Comparison of ENCODE assay signal across 1 cellular context in genomic region chr4:7970031-7970946, GRCh38.
TF ChIP-seq lines count a peak whose summit lies in the region.

No MANE protein-coding gene starts in this region.

TF ChIP-seq in HepG2, 621 proteins besides CTCF, POLR2A, EP300 and RAD21 (continued from another document and continues in another):
- peak; percentile 73; the same call in 1 of the 2 replicates for TF ChIP-seq AHDC1 (CRISPR knock-in tag; IDR thresholded peaks at IDR 0.05; ENCODE audit: borderline replicate concordance)
- TF ChIP-seq ZBTB43 (CRISPR knock-in tag; conservative IDR thresholded peaks at IDR 0.05) = peak; percentile 53
- no peak for TF ChIP-seq HCFC1 (IDR thresholded peaks at IDR 0.05; ENCODE audit: low read depth, low read length)
- no peak for TF ChIP-seq AGO2 (optimal IDR thresholded peaks at IDR 0.05; ENCODE audit: low read depth, low read length)
- TF ChIP-seq FOXC1 (CRISPR knock-in tag; IDR thresholded peaks at IDR 0.05; ENCODE audit: borderline replicate concordance) = no peak
- peak; percentile 66; the same call in 1 of the 2 replicates for TF ChIP-seq SOX5 (CRISPR knock-in tag; IDR thresholded peaks at IDR 0.05; ENCODE audit: borderline replicate concordance)
- no peak for TF ChIP-seq TBX3 (IDR thresholded peaks at IDR 0.05; ENCODE audit: borderline replicate concordance)
- no peak for TF ChIP-seq ZBTB44 (CRISPR knock-in tag; IDR thresholded peaks at IDR 0.05)
- no peak for TF ChIP-seq ATM (IDR thresholded peaks at IDR 0.05; ENCODE audit: borderline replicate concordance)
- no peak for TF ChIP-seq KDM3A (CRISPR knock-in tag; IDR thresholded peaks at IDR 0.05; ENCODE audit: low read depth)
- peak; percentile 49; the same call in 1 of the 2 replicates for TF ChIP-seq GMEB1 (CRISPR knock-in tag; IDR thresholded peaks at IDR 0.05; ENCODE audit: borderline replicate concordance)
- TF ChIP-seq PHF21A (CRISPR knock-in tag; IDR thresholded peaks at IDR 0.05) = peak; percentile 53
- peak; percentile 86; the same call in 1 of the 2 replicates for TF ChIP-seq DPF2 (CRISPR knock-in tag; IDR thresholded peaks at IDR 0.05; ENCODE audit: borderline replicate concordance, low read depth)
- no peak for TF ChIP-seq ADNP (CRISPR knock-in tag; IDR thresholded peaks at IDR 0.05)
- TF ChIP-seq ZBTB46 (CRISPR knock-in tag; IDR thresholded peaks at IDR 0.05; ENCODE audit: borderline replicate concordance) = no peak
- TF ChIP-seq MAZ (IDR thresholded peaks at IDR 0.05; ENCODE audit: borderline replicate concordance, low read depth, low read length) = no peak
- TF ChIP-seq MAZ (CRISPR knock-in tag; IDR thresholded peaks at IDR 0.05; ENCODE audit: low read depth) = peak; percentile 16; the same call in 1 of the 2 replicates
- TF ChIP-seq, protein P1, sequence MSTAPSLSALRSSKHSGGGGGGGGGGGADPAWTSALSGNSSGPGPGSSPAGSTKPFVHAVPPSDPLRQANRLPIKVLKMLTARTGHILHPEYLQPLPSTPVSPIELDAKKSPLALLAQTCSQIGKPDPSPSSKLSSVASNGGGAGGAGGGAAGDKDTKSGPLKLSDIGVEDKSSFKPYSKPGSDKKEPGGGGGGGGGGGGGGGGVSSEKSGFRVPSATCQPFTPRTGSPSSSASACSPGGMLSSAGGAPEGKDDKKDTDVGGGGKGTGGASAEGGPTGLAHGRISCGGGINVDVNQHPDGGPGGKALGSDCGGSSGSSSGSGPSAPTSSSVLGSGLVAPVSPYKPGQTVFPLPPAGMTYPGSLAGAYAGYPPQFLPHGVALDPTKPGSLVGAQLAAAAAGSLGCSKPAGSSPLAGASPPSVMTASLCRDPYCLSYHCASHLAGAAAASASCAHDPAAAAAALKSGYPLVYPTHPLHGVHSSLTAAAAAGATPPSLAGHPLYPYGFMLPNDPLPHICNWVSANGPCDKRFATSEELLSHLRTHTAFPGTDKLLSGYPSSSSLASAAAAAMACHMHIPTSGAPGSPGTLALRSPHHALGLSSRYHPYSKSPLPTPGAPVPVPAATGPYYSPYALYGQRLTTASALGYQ (CRISPR knock-in tag; IDR thresholded peaks at IDR 0.05) = 0 out of 2 replicates have a peak, but pooled peaks have one; percentile 37
- no peak for TF ChIP-seq SOX13 (IDR thresholded peaks at IDR 0.05)
- TF ChIP-seq SOX13 (CRISPR knock-in tag; conservative IDR thresholded peaks at IDR 0.05 in 1 of 2, IDR thresholded peaks at IDR 0.05 in 1 of 2) = peak in 1 of 2 experiments; percentile 46; a peak in 2 of 4 replicates
- 0 out of 2 replicates have a peak, but pooled peaks have one; percentile 51 for TF ChIP-seq IRF9 (CRISPR knock-in tag; IDR thresholded peaks at IDR 0.05; ENCODE audit: borderline replicate concordance)
- TF ChIP-seq MEIS2 (CRISPR knock-in tag; IDR thresholded peaks at IDR 0.05) = 0 out of 2 replicates have a peak, but pooled peaks have one; percentile 57
- TF ChIP-seq PAX8 (CRISPR knock-in tag; IDR thresholded peaks at IDR 0.05; ENCODE audit: borderline replicate concordance) = no peak
- 0 out of 2 replicates have a peak, but pooled peaks have one; percentile 67 for TF ChIP-seq ZNF816 (CRISPR knock-in tag; IDR thresholded peaks at IDR 0.05; ENCODE audit: borderline replicate concordance)
- TF ChIP-seq ZFP36L1 (CRISPR knock-in tag; IDR thresholded peaks at IDR 0.05) = no peak
- TF ChIP-seq ZNF576 (CRISPR knock-in tag; IDR thresholded peaks at IDR 0.05) = no peak
- no peak for TF ChIP-seq JARID2 (CRISPR knock-in tag; IDR thresholded peaks at IDR 0.05; ENCODE audit: insufficient replicate concordance)
- TF ChIP-seq, protein P2, sequence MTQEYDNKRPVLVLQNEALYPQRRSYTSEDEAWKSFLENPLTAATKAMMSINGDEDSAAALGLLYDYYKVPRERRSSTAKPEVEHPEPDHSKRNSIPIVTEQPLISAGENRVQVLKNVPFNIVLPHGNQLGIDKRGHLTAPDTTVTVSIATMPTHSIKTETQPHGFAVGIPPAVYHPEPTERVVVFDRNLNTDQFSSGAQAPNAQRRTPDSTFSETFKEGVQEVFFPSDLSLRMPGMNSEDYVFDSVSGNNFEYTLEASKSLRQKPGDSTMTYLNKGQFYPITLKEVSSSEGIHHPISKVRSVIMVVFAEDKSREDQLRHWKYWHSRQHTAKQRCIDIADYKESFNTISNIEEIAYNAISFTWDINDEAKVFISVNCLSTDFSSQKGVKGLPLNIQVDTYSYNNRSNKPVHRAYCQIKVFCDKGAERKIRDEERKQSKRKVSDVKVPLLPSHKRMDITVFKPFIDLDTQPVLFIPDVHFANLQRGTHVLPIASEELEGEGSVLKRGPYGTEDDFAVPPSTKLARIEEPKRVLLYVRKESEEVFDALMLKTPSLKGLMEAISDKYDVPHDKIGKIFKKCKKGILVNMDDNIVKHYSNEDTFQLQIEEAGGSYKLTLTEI (CRISPR knock-in tag; conservative IDR thresholded peaks at IDR 0.05) = no peak
- TF ChIP-seq SRSF1 (optimal IDR thresholded peaks at IDR 0.05; ENCODE audit: low read depth, low read length) = no peak
- TF ChIP-seq HDAC2 (CRISPR knock-in tag; IDR thresholded peaks at IDR 0.05) = peak; percentile 38; the same call in 1 of the 2 replicates
- TF ChIP-seq ATF7 (IDR thresholded peaks at IDR 0.05) = no peak
- no peak for TF ChIP-seq ATF7 (CRISPR knock-in tag; IDR thresholded peaks at IDR 0.05)
- TF ChIP-seq, protein P3, sequence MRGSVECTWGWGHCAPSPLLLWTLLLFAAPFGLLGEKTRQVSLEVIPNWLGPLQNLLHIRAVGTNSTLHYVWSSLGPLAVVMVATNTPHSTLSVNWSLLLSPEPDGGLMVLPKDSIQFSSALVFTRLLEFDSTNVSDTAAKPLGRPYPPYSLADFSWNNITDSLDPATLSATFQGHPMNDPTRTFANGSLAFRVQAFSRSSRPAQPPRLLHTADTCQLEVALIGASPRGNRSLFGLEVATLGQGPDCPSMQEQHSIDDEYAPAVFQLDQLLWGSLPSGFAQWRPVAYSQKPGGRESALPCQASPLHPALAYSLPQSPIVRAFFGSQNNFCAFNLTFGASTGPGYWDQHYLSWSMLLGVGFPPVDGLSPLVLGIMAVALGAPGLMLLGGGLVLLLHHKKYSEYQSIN (CRISPR knock-in tag; IDR thresholded peaks at IDR 0.05; ENCODE audit: borderline replicate concordance) = no peak
- no peak for TF ChIP-seq TFDP1 (CRISPR knock-in tag; IDR thresholded peaks at IDR 0.05; ENCODE audit: borderline replicate concordance)
- TF ChIP-seq HMGA1 (CRISPR knock-in tag; conservative IDR thresholded peaks at IDR 0.05) = no peak
- TF ChIP-seq ZMYM2 (CRISPR knock-in tag; IDR thresholded peaks at IDR 0.05) = peak; percentile 36; the same call in 1 of the 2 replicates
- TF ChIP-seq KAT8 (CRISPR knock-in tag; IDR thresholded peaks at IDR 0.05) = peak; percentile 65
- no peak for TF ChIP-seq IKZF5 (CRISPR knock-in tag; IDR thresholded peaks at IDR 0.05)
